In genomic region chr19:13597625-13598024, GRCh38 we compare ENCODE assay signal across 8 cellular contexts.
DNase-seq lines count a peak whose midpoint lies in the region; ATAC-seq and TF ChIP-seq lines count a peak whose summit lies in the region.

No MANE protein-coding gene starts in this region.

- no peak overlapping the region for H3K27ac ChIP-seq in GM23248
- no peak overlapping the region for H3K27ac ChIP-seq in coronary artery
- H3K27ac ChIP-seq in right lobe of liver: no peak overlapping the region

- TF ChIP-seq CTCF in WI38 (IDR thresholded peaks at IDR 0.05; ENCODE audit: low read depth, low read length): peak; percentile 44
- TF ChIP-seq CTCF in coronary artery (IDR thresholded peaks at IDR 0.05): peak; percentile 46
- peak; percentile 53 to 60 (median 56) for TF ChIP-seq CTCF in right lobe of liver (IDR thresholded peaks at IDR 0.05)

- H3K9ac ChIP-seq in GM23248: no peak overlapping the region

- TF ChIP-seq POLR2A in right lobe of liver (IDR thresholded peaks at IDR 0.05): no peak

- ATAC-seq in right lobe of liver: peak; percentile 78 to 89 (median 81)
- ATAC-seq in HG03280 (IDR thresholded peaks at IDR 0.05; ENCODE audit: unreplicated experiment): no peak

- no peaks in the 10 kb centered on the region for H4K20me1 ChIP-seq in GM23248 (ENCODE audit: insufficient read depth)

- H3K9me3 ChIP-seq in GM23248 (ENCODE audit: low read depth) (no peaks in the 10 kb centered on the region), right lobe of liver (no peaks in the 10 kb centered on the region)

- peak; percentile 91 for DNase-seq in AG08395 (ENCODE audit: low spot score)
- DNase-seq in GM23248: peak; percentile 85
- DNase-seq in NCI-H2227 treated with DMSO at 0.1 percent for 48 hours (lab: John Stamatoyannopoulos, UW): peak; percentile 44
- DNase-seq in coronary artery (ENCODE audit: low spot score): no peak
- peak in 2 of 3 donors; percentile 27 to 51 for DNase-seq in right lobe of liver
- peak; percentile 16 to 29 (median 22) for DNase-seq in stimulated activated CD4-positive, alpha-beta T cell treated with anti-CD3 and anti-CD28 coated beads, TNF-alpha, amount 100 ng/mL, for 48 hours (ENCODE audit: low read depth in 3 of 3)

- no peaks in the 10 kb centered on the region for H3K36me3 ChIP-seq in GM23248 (ENCODE audit: low read depth)
- no peaks in the 10 kb centered on the region for H3K36me3 ChIP-seq in right lobe of liver

- no peaks in the 10 kb centered on the region; the same call in 1 of the 2 replicates for H3K4me1 ChIP-seq in GM23248 (ENCODE audit: insufficient read depth)
- H3K4me1 ChIP-seq in right lobe of liver: no peaks in the 10 kb centered on the region

- no peak overlapping the region for H3K4me2 ChIP-seq in GM23248 (ENCODE audit: unreplicated experiment)

- H3K27me3 ChIP-seq in GM23248 (replicated peaks; ENCODE audit: insufficient read depth) (no peaks in the 10 kb centered on the region), right lobe of liver (no peaks in the 10 kb centered on the region)

- no peak overlapping the region for H2AFZ ChIP-seq in GM23248

- intact Hi-C loops in right lobe of liver (cut with DNase I): loop anchor here in 1 of 2 donors (10.0 kb wide), 1 partner anchor 267 kb away; no protein-coding TSS in a partner anchor

- in situ Hi-C loops in GM23248 (cut with MboI): loop anchor here (25.0 kb wide), 1 partner anchor 635 kb away; the partner anchor contains the start of genes DAND5 and GADD45GIP1

- H3K4me3 ChIP-seq in GM23248 (no peak overlapping the region), WI38 (ENCODE audit: low read depth, low read length) (no peak overlapping the region), coronary artery (no peak overlapping the region), right lobe of liver (no peak overlapping the region)

- no peaks in the 10 kb centered on the region for H3K79me2 ChIP-seq in GM23248 (ENCODE audit: insufficient read depth)

- no peaks in the 10 kb centered on the region for H3F3A ChIP-seq in GM23248 (ENCODE audit: insufficient read depth)

- WGBS in GM23248 (ENCODE audit: low coverage in 1 of 2, low lambda C conversion rate in 2 of 2, missing lambda C conversion rate in 2 of 2), 2 experiments: 0% methylated on average over 2 to 3 of the region's 3 CpGs
- WGBS in right lobe of liver (ENCODE audit: insufficient coverage, low coverage, low lambda C conversion rate, missing lambda C conversion rate): 0% methylated on average over 1 of the region's 3 CpGs

- H3K9me2 ChIP-seq in GM23248 (ENCODE audit: insufficient read depth): no peaks in the 10 kb centered on the region
